ENCODE assay signal across 9 cellular contexts in genomic region chr22:47328550-47329243, GRCh38.
A peak's percentile ranks its signal among the peaks of the same experiment; 100 is the strongest.
DNase-seq lines count a peak whose midpoint lies in the region; ATAC-seq and TF ChIP-seq lines count a peak whose summit lies in the region.
"Had no signal": no experiment of that assay in that cellular context is flagged by ENCODE, and none has a peak within 500 bp of the region (broad histone marks: within the 10 kb centered on the region; RNA-seq: fewer than 3 reads in every experiment).

No MANE protein-coding gene starts in this region.

- peak overlapping the region; percentile 19 to 37; a peak in 3 of 4 replicates for H3K4me3 ChIP-seq in HCT116 (replicated peaks in 1 of 2; ENCODE audit: low read depth in 1 of 2, low read length in 2 of 2)
- H3K4me3 ChIP-seq: SK-N-MC had no signal

- no peaks in the 10 kb centered on the region for H3K36me3 ChIP-seq in HCT116 (ENCODE audit: control insufficient read depth in 1 of 2, insufficient read depth in 2 of 2, low read length in 2 of 2)

- H3K9ac ChIP-seq in HCT116 (ENCODE audit: low read length) = peak overlapping the region; percentile 53
- H3K9ac ChIP-seq: KMS-11 had no signal

- intact Hi-C loops in HCT116 (cut with micrococcal nuclease) = no loop called here

- in situ Hi-C loops in SK-MEL-5 (cut with HindIII; ENCODE audit: low pct_unique_long_range_greater_than_20kb, low sequenced_read_pairs) = no loop called here

- H2AFZ ChIP-seq in HCT116 (ENCODE audit: low read depth, low read length, poor library complexity, severe bottlenecking) = peak overlapping the region; percentile 53

- H3K9me2 ChIP-seq in HCT116 (ENCODE audit: insufficient read depth) = no peaks in the 10 kb centered on the region

- H3K27ac ChIP-seq in HCT116 (ENCODE audit: low read depth, low read length) = peak overlapping the region; percentile 73
- H3K27ac ChIP-seq: KMS-11, SK-N-MC had no signal

- CTCF ChIA-PET in HCT116 (lab: Charles Lee) = interaction anchor here (0.6 kb wide), 1 partner anchor 10 kb away, joined by 3 read pairs; no protein-coding TSS in a partner anchor

- RAD21 ChIA-PET in HCT116 (lab: Charles Lee; ENCODE audit: low non-redundant PET in 1 of 2, low total read pairs in 2 of 2, uncharacterized antibody in 2 of 2, unreplicated experiment in 2 of 2) = no interaction called here

- peak; percentile 31 for TF ChIP-seq POLR2A in HCT116 (IDR thresholded peaks at IDR 0.05; ENCODE audit: borderline replicate concordance, extremely low read depth, insufficient read depth, insufficient read length)

- H3K4me1 ChIP-seq in HCT116 (ENCODE audit: control insufficient read depth in 1 of 2, insufficient read depth in 2 of 2, low read length in 2 of 2) = peaks cover 33 to 50% of the 10 kb centered on the region in 2 experiments

- DNase-seq in HCT116 (ENCODE audit: low read depth, low spot score) (peak; percentile 95), SK-MEL-5 (ENCODE audit: low read depth, low spot score) (peak; percentile 16), fibroblast of peridontal ligament (ENCODE audit: extremely low read depth) (peak; percentile 92), stromal cell of bone marrow (ENCODE audit: low read depth) (peak; percentile 92), activated gamma-delta T cell treated with Interleukin-2 at 50 U/mL for 16 hours (no peak), HuH-7 (ENCODE audit: low spot score) (no peak)

- ATAC-seq in HCT116 (peak; percentile 95), GM21526 (IDR thresholded peaks at IDR 0.05; ENCODE audit: low FRiP score, unreplicated experiment) (no peak)

- 0 out of 2 replicates have a peak, but pooled peaks have one; percentile 18 for TF ChIP-seq RAD21 in HCT116 (IDR thresholded peaks at IDR 0.05; ENCODE audit: low read depth)

- H3K9me3 ChIP-seq in HCT116 (ENCODE audit: control insufficient read depth in 1 of 2, insufficient read depth in 1 of 2, low read depth in 1 of 2, low read length in 2 of 2) = no peaks in the 10 kb centered on the region

- no TSS peak for BruUV-seq in HCT116 (replicated peaks; lab: Mats Ljungman, UMichigan)

- no peaks in the 10 kb centered on the region for H3K79me2 ChIP-seq in HCT116 (ENCODE audit: insufficient read depth, low read length)

- POLR2A ChIA-PET in HCT116 (lab: Charles Lee) = interaction anchor here (0.7 to 1.0 kb wide), 3 partner anchors 8 to 23 kb away, joined by 5 read pairs; no protein-coding TSS in a partner anchor

- H3K4me2 ChIP-seq in HCT116 (ENCODE audit: low read length) = peak overlapping the region; percentile 74
- H3K4me2 ChIP-seq: KMS-11 had no signal

- H3K27me3 ChIP-seq in HCT116 (ENCODE audit: insufficient read depth, low read length) = no peaks in the 10 kb centered on the region

- TF ChIP-seq CTCF in HCT116 (IDR thresholded peaks at IDR 0.05 in 2 of 3, conservative IDR thresholded peaks at IDR 0.05 in 1 of 3; ENCODE audit: borderline replicate concordance in 1 of 3, insufficient read depth in 1 of 3, low read depth in 2 of 3, low read length in 2 of 3) = no peak

- H4K20me1 ChIP-seq in HCT116 (ENCODE audit: insufficient read depth) = no peaks in the 10 kb centered on the region

TF ChIP-seq in HCT116, 20 proteins besides CTCF, POLR2A, EP300 and RAD21:
- TF ChIP-seq TCF7L2 (IDR thresholded peaks at IDR 0.05; ENCODE audit: borderline replicate concordance, extremely low read depth, insufficient read depth, insufficient read length) (peak; percentile 93), SIN3A (IDR thresholded peaks at IDR 0.05; ENCODE audit: low read depth) (peak; percentile 76; the same call in 1 of the 2 replicates), YY1 (IDR thresholded peaks at IDR 0.05; ENCODE audit: extremely low read depth, insufficient replicate concordance, low read depth, low read length) (no peak), CBX3 (IDR thresholded peaks at IDR 0.05; ENCODE audit: low read depth) (peak; percentile 25; the same call in 1 of the 2 replicates), EGR1 (IDR thresholded peaks at IDR 0.05; ENCODE audit: low read depth) (no peak), ATF3 (IDR thresholded peaks at IDR 0.05) (no peak), FOSL1 (IDR thresholded peaks at IDR 0.05; ENCODE audit: low read depth) (peak; percentile 98), ZNF274 (IDR thresholded peaks at IDR 0.05; ENCODE audit: low read depth, low read length) (no peak), POLR2AphosphoS5 (IDR thresholded peaks at IDR 0.05; ENCODE audit: low read depth, low read length) (peak; percentile 60), ZFX (IDR thresholded peaks at IDR 0.05) (no peak), JUND (IDR thresholded peaks at IDR 0.05) (peak; percentile 94), SRF (IDR thresholded peaks at IDR 0.05; ENCODE audit: low read depth) (peak; percentile 88), SP1 (IDR thresholded peaks at IDR 0.05; ENCODE audit: low read depth) (peak; percentile 91), EZH2 (IDR thresholded peaks at IDR 0.05) (no peak), REST (IDR thresholded peaks at IDR 0.05; ENCODE audit: low read depth) (no peak), EZH2phosphoT487 (IDR thresholded peaks at IDR 0.05; ENCODE audit: borderline replicate concordance) (no peak), CEBPB (IDR thresholded peaks at IDR 0.05; ENCODE audit: low read depth) (peak; percentile 69), ELF1 (IDR thresholded peaks at IDR 0.05; ENCODE audit: borderline replicate concordance, low read depth) (no peak; the same call in 1 of the 2 replicates)
- TF ChIP-seq, protein P1, sequence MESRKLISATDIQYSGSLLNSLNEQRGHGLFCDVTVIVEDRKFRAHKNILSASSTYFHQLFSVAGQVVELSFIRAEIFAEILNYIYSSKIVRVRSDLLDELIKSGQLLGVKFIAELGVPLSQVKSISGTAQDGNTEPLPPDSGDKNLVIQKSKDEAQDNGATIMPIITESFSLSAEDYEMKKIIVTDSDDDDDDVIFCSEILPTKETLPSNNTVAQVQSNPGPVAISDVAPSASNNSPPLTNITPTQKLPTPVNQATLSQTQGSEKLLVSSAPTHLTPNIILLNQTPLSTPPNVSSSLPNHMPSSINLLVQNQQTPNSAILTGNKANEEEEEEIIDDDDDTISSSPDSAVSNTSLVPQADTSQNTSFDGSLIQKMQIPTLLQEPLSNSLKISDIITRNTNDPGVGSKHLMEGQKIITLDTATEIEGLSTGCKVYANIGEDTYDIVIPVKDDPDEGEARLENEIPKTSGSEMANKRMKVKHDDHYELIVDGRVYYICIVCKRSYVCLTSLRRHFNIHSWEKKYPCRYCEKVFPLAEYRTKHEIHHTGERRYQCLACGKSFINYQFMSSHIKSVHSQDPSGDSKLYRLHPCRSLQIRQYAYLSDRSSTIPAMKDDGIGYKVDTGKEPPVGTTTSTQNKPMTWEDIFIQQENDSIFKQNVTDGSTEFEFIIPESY (IDR thresholded peaks at IDR 0.05; ENCODE audit: extremely low read depth, insufficient replicate concordance, low read length) = peak; percentile 38
- TF ChIP-seq, protein P2, sequence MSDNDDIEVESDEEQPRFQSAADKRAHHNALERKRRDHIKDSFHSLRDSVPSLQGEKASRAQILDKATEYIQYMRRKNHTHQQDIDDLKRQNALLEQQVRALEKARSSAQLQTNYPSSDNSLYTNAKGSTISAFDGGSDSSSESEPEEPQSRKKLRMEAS (IDR thresholded peaks at IDR 0.05) = peak; percentile 79

Comparison
In these comparisons a context has a peak if more than half of its experiments do, and no peak if none do; other contexts are left out.
1. DNase-seq: peak in HCT116 (single experiment), SK-MEL-5 (single experiment), fibroblast of peridontal ligament (single experiment) and stromal cell of bone marrow (single experiment); none in activated gamma-delta T cell treated with Interleukin-2 at 50 U/mL for 16 hours (single experiment) and HuH-7 (single experiment).